1 cellular context compared by ENCODE assay signal in genomic region chr2:133986076-133986837, GRCh38.
TF ChIP-seq lines count a peak whose summit lies in the region.

No MANE protein-coding gene starts in this region.

TF ChIP-seq in K562, 482 proteins besides CTCF, POLR2A, EP300 and RAD21 (continued from another document):
- TF ChIP-seq ZBTB40 (IDR thresholded peaks at IDR 0.05) = no peak
- TF ChIP-seq ZBTB40 (CRISPR knock-in tag; IDR thresholded peaks at IDR 0.05) = no peak
- TF ChIP-seq KDM2B (CRISPR knock-in tag; IDR thresholded peaks at IDR 0.05) = no peak
- TF ChIP-seq ATF7 (IDR thresholded peaks at IDR 0.05) = no peak
- peak; percentile 75 for TF ChIP-seq JUND (IDR thresholded peaks at IDR 0.05; ENCODE audit: borderline replicate concordance, low read depth, low read length)
- TF ChIP-seq JUND (tag; IDR thresholded peaks at IDR 0.05; ENCODE audit: borderline replicate concordance, low read depth, low read length) = peak; percentile 71; the same call in 1 of the 3 replicates
- no peak for TF ChIP-seq SUPT5H (IDR thresholded peaks at IDR 0.05)
- TF ChIP-seq, protein P1, sequence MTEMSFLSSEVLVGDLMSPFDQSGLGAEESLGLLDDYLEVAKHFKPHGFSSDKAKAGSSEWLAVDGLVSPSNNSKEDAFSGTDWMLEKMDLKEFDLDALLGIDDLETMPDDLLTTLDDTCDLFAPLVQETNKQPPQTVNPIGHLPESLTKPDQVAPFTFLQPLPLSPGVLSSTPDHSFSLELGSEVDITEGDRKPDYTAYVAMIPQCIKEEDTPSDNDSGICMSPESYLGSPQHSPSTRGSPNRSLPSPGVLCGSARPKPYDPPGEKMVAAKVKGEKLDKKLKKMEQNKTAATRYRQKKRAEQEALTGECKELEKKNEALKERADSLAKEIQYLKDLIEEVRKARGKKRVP (CRISPR knock-in tag; IDR thresholded peaks at IDR 0.05) = no peak
- no peak for TF ChIP-seq HDAC6 (IDR thresholded peaks at IDR 0.05; ENCODE audit: low read depth, low read length)
- no peak for TF ChIP-seq TAF15 (IDR thresholded peaks at IDR 0.05; ENCODE audit: low read depth, low read length)
- no peak for TF ChIP-seq ZBTB33 (CRISPR knock-in tag; IDR thresholded peaks at IDR 0.05)
- TF ChIP-seq IRF9 (tag; IDR thresholded peaks at IDR 0.05) = no peak
- TF ChIP-seq, protein P2, sequence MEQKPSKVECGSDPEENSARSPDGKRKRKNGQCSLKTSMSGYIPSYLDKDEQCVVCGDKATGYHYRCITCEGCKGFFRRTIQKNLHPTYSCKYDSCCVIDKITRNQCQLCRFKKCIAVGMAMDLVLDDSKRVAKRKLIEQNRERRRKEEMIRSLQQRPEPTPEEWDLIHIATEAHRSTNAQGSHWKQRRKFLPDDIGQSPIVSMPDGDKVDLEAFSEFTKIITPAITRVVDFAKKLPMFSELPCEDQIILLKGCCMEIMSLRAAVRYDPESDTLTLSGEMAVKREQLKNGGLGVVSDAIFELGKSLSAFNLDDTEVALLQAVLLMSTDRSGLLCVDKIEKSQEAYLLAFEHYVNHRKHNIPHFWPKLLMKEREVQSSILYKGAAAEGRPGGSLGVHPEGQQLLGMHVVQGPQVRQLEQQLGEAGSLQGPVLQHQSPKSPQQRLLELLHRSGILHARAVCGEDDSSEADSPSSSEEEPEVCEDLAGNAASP (IDR thresholded peaks at IDR 0.05) = no peak
- no peak for TF ChIP-seq RBM39 (optimal IDR thresholded peaks at IDR 0.05; ENCODE audit: low read depth, low read length)
- no peak for TF ChIP-seq SOX6 (IDR thresholded peaks at IDR 0.05)
- TF ChIP-seq XRCC4 (IDR thresholded peaks at IDR 0.05; ENCODE audit: extremely low read depth, insufficient read depth, insufficient read length) = no peak
- TF ChIP-seq, protein P3, sequence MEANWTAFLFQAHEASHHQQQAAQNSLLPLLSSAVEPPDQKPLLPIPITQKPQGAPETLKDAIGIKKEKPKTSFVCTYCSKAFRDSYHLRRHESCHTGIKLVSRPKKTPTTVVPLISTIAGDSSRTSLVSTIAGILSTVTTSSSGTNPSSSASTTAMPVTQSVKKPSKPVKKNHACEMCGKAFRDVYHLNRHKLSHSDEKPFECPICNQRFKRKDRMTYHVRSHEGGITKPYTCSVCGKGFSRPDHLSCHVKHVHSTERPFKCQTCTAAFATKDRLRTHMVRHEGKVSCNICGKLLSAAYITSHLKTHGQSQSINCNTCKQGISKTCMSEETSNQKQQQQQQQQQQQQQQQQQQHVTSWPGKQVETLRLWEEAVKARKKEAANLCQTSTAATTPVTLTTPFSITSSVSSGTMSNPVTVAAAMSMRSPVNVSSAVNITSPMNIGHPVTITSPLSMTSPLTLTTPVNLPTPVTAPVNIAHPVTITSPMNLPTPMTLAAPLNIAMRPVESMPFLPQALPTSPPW (CRISPR knock-in tag; IDR thresholded peaks at IDR 0.05) = 0 out of 2 replicates have a peak, but pooled peaks have one; percentile 23
- TF ChIP-seq, protein P4, sequence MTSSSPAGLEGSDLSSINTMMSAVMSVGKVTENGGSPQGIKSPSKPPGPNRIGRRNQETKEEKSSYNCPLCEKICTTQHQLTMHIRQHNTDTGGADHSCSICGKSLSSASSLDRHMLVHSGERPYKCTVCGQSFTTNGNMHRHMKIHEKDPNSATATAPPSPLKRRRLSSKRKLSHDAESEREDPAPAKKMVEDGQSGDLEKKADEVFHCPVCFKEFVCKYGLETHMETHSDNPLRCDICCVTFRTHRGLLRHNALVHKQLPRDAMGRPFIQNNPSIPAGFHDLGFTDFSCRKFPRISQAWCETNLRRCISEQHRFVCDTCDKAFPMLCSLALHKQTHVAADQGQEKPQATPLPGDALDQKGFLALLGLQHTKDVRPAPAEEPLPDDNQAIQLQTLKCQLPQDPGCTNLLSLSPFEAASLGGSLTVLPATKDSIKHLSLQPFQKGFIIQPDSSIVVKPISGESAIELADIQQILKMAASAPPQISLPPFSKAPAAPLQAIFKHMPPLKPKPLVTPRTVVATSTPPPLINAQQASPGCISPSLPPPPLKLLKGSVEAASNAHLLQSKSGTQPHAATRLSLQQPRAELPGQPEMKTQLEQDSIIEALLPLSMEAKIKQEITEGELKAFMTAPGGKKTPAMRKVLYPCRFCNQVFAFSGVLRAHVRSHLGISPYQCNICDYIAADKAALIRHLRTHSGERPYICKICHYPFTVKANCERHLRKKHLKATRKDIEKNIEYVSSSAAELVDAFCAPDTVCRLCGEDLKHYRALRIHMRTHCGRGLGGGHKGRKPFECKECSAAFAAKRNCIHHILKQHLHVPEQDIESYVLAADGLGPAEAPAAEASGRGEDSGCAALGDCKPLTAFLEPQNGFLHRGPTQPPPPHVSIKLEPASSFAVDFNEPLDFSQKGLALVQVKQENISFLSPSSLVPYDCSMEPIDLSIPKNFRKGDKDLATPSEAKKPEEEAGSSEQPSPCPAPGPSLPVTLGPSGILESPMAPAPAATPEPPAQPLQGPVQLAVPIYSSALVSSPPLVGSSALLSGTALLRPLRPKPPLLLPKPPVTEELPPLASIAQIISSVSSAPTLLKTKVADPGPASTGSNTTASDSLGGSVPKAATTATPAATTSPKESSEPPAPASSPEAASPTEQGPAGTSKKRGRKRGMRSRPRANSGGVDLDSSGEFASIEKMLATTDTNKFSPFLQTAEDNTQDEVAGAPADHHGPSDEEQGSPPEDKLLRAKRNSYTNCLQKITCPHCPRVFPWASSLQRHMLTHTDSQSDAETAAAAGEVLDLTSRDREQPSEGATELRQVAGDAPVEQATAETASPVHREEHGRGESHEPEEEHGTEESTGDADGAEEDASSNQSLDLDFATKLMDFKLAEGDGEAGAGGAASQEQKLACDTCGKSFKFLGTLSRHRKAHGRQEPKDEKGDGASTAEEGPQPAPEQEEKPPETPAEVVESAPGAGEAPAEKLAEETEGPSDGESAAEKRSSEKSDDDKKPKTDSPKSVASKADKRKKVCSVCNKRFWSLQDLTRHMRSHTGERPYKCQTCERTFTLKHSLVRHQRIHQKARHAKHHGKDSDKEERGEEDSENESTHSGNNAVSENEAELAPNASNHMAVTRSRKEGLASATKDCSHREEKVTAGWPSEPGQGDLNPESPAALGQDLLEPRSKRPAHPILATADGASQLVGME (CRISPR knock-in tag; IDR thresholded peaks at IDR 0.05) = no peak
- TF ChIP-seq TEAD1 (CRISPR knock-in tag; IDR thresholded peaks at IDR 0.05) = 0 out of 4 replicates have a peak, but pooled peaks of 1 of the 2 experiments have one; percentile 7
- no peak for TF ChIP-seq POLR2G (IDR thresholded peaks at IDR 0.05; ENCODE audit: low read depth, low read length)
- TF ChIP-seq ZFP30 (CRISPR knock-in tag; IDR thresholded peaks at IDR 0.05; ENCODE audit: borderline replicate concordance) = no peak
- no peak for TF ChIP-seq SIX5 (IDR thresholded peaks at IDR 0.05; ENCODE audit: borderline replicate concordance in 1 of 2, insufficient read depth in 1 of 2, low read depth in 1 of 2, low read length in 2 of 2)
- peak; percentile 89 for TF ChIP-seq MEF2D (tag; conservative IDR thresholded peaks at IDR 0.05; ENCODE audit: low read depth)
- TF ChIP-seq MEF2A (IDR thresholded peaks at IDR 0.05; ENCODE audit: control insufficient read depth, low read depth, low read length) = peak; percentile 70
- TF ChIP-seq ARID1B (IDR thresholded peaks at IDR 0.05) = 0 out of 2 replicates have a peak, but pooled peaks have one; percentile 13
- TF ChIP-seq GABPB1 (CRISPR knock-in tag; IDR thresholded peaks at IDR 0.05) = no peak
